In the genomic region with DNA sequence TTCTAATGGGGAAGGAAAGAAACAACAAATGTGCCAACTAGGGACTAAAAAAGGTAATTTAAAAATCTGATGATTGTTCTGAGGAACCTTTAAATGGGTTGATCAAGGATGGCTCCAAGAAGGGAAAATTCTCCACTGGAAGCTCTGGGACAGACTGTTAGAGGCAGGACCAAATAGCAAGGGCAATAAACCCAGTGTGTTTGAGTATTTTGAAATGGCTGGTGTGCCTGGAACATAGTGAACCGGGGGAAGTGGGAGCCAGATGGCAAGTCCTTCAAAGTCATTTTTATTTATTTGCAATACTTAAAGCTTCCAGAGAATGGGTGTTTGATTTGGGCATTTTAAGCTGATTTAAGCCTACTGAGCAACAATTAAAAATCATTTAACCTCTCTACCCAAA, we compare ENCODE assay signal across 29 cellular contexts.
"Had no signal": no experiment of that assay in that cellular context is flagged by ENCODE, and none has a peak within 500 bp of the region (broad histone marks: within the 10 kb centered on the region; RNA-seq: fewer than 3 reads in every experiment).

No MANE protein-coding gene starts in this region.

- DNase-seq: activated CD4-positive, alpha-beta memory T cell treated with anti-CD3 and anti-CD28 coated beads, Interleukin-2, amount 10 ng/mL, durations not matched to agents 7 days and 5 days; activated CD4-positive, alpha-beta T cell treated with anti-CD3 and anti-CD28 coated beads for 1 hour; activated CD4-positive, alpha-beta T cell treated with anti-CD3 and anti-CD28 coated beads for 4 hours; activated CD4-positive, alpha-beta T cell treated with anti-CD3 and anti-CD28 coated beads, Interleukin-2, amount 10 ng/mL, durations not matched to agents 7 days and 5 days; activated CD4-positive, alpha-beta T cell treated with anti-CD3 and anti-CD28 coated beads, Interleukin-2, amount 50 U/mL, for 4 hours; activated CD8-positive, alpha-beta memory T cell treated with anti-CD3 and anti-CD28 coated beads, Interleukin-2, amount 50 U/mL, for 48 hours; activated effector memory CD4-positive, alpha-beta T cell treated with Interleukin-2 at 50 U/mL for 16 hours; activated gamma-delta T cell treated with Interleukin-2 at 50 U/mL for 16 hours; activated naive CD4-positive, alpha-beta T cell treated with Interleukin-2 at 50 U/mL for 16 hours; activated naive CD8-positive, alpha-beta T cell treated with anti-CD3 and anti-CD28 coated beads, Interleukin-2, amount 10 ng/mL, durations not matched to agents 7 days and 5 days; activated T-cell treated with anti-CD3 and anti-CD28 coated beads for 4 hours; activated T-cell treated with anti-CD3 and anti-CD28 coated beads, Interleukin-2, amount 50 U/mL, for 24 hours; central memory CD4-positive, alpha-beta T cell; cerebellar nuclear complex; colonic mucosa; dorsolateral prefrontal cortex; effector memory CD4-positive, alpha-beta T cell; endodermal cell; glutamatergic neuron; heart left ventricle; T-helper 2 cell had no signal

- H3K36me3 Mint-ChIP-seq: activated naive CD4-positive, alpha-beta T cell treated with anti-CD3 and anti-CD28 coated beads, Interleukin-2, amount 50 U/mL, for 24 hours; activated naive CD8-positive, alpha-beta T cell treated with anti-CD3 and anti-CD28 coated beads, Interleukin-2, amount 10 ng/mL, durations not matched to agents 7 days and 5 days; brain had no signal

- H3K4me1 ChIP-seq: ascending aorta, breast epithelium, colonic mucosa, heart left ventricle had no signal

- ATAC-seq: activated T-helper 17 cell treated with anti-CD3 and anti-CD28 coated beads, Interleukin-2, amount 50 U/mL, for 72 hours; esophagus mucosa; heart left ventricle had no signal

- H3K4me3 Mint-ChIP-seq: activated CD4-positive, alpha-beta memory T cell treated with anti-CD3 and anti-CD28 coated beads, Interleukin-2, amount 10 ng/mL, durations not matched to agents 7 days and 5 days; activated CD4-positive, alpha-beta T cell treated with anti-CD3 and anti-CD28 coated beads, Interleukin-2, amount 10 ng/mL, durations not matched to agents 7 days and 5 days; activated naive CD4-positive, alpha-beta T cell treated with anti-CD3 and anti-CD28 coated beads, Interleukin-2, amount 50 U/mL, for 24 hours; activated naive CD8-positive, alpha-beta T cell treated with anti-CD3 and anti-CD28 coated beads, Interleukin-2, amount 10 ng/mL, durations not matched to agents 7 days and 5 days; activated T-cell treated with anti-CD3 and anti-CD28 coated beads, Interleukin-2, amount 50 U/mL, for 24 hours; activated T-helper 17 cell treated with anti-CD3 and anti-CD28 coated beads, Interleukin-2, amount 50 U/mL, for 72 hours; brain; dendritic cell treated with granulocyte-macrophage colony-stimulating factor and Interleukin-4, amounts not matched to agents 40 ng/mL and 50 ng/mL, for 4 days; endodermal cell had no signal

- H3K4me1 Mint-ChIP-seq: activated CD4-positive, alpha-beta memory T cell treated with anti-CD3 and anti-CD28 coated beads, Interleukin-2, amount 10 ng/mL, durations not matched to agents 7 days and 5 days; activated CD4-positive, alpha-beta T cell treated with anti-CD3 and anti-CD28 coated beads, Interleukin-2, amount 10 ng/mL, durations not matched to agents 7 days and 5 days; activated naive CD4-positive, alpha-beta T cell treated with anti-CD3 and anti-CD28 coated beads, Interleukin-2, amount 50 U/mL, for 24 hours; activated naive CD8-positive, alpha-beta T cell treated with anti-CD3 and anti-CD28 coated beads, Interleukin-2, amount 10 ng/mL, durations not matched to agents 7 days and 5 days; activated T-helper 17 cell treated with anti-CD3 and anti-CD28 coated beads, Interleukin-2, amount 50 U/mL, for 72 hours; brain had no signal

- H3K27ac Mint-ChIP-seq: activated CD4-positive, alpha-beta memory T cell treated with anti-CD3 and anti-CD28 coated beads, Interleukin-2, amount 10 ng/mL, durations not matched to agents 7 days and 5 days; activated CD4-positive, alpha-beta T cell treated with anti-CD3 and anti-CD28 coated beads, Interleukin-2, amount 10 ng/mL, durations not matched to agents 7 days and 5 days; activated naive CD4-positive, alpha-beta T cell treated with anti-CD3 and anti-CD28 coated beads, Interleukin-2, amount 50 U/mL, for 24 hours; activated naive CD8-positive, alpha-beta T cell treated with anti-CD3 and anti-CD28 coated beads, Interleukin-2, amount 10 ng/mL, durations not matched to agents 7 days and 5 days; activated T-cell treated with anti-CD3 and anti-CD28 coated beads, Interleukin-2, amount 50 U/mL, for 24 hours; activated T-helper 17 cell treated with anti-CD3 and anti-CD28 coated beads, Interleukin-2, amount 50 U/mL, for 72 hours; brain; dendritic cell treated with granulocyte-macrophage colony-stimulating factor and Interleukin-4, amounts not matched to agents 40 ng/mL and 50 ng/mL, for 4 days; endodermal cell had no signal

- H3K4me3 ChIP-seq: ascending aorta, breast epithelium, cardiac muscle cell, colonic mucosa, dorsolateral prefrontal cortex, heart left ventricle had no signal

- H3K9me3 Mint-ChIP-seq: activated CD4-positive, alpha-beta memory T cell treated with anti-CD3 and anti-CD28 coated beads, Interleukin-2, amount 10 ng/mL, durations not matched to agents 7 days and 5 days; activated CD4-positive, alpha-beta T cell treated with anti-CD3 and anti-CD28 coated beads, Interleukin-2, amount 10 ng/mL, durations not matched to agents 7 days and 5 days; activated naive CD4-positive, alpha-beta T cell treated with anti-CD3 and anti-CD28 coated beads, Interleukin-2, amount 50 U/mL, for 24 hours; activated naive CD8-positive, alpha-beta T cell treated with anti-CD3 and anti-CD28 coated beads, Interleukin-2, amount 10 ng/mL, durations not matched to agents 7 days and 5 days; brain; dendritic cell treated with granulocyte-macrophage colony-stimulating factor and Interleukin-4, amounts not matched to agents 40 ng/mL and 50 ng/mL, for 4 days; endodermal cell had no signal

- H3K9me3 ChIP-seq: ascending aorta, breast epithelium, colonic mucosa, heart left ventricle had no signal

- H3K27me3 Mint-ChIP-seq: activated CD4-positive, alpha-beta memory T cell treated with anti-CD3 and anti-CD28 coated beads, Interleukin-2, amount 10 ng/mL, durations not matched to agents 7 days and 5 days; activated CD4-positive, alpha-beta T cell treated with anti-CD3 and anti-CD28 coated beads, Interleukin-2, amount 10 ng/mL, durations not matched to agents 7 days and 5 days; activated naive CD4-positive, alpha-beta T cell treated with anti-CD3 and anti-CD28 coated beads, Interleukin-2, amount 50 U/mL, for 24 hours; activated naive CD8-positive, alpha-beta T cell treated with anti-CD3 and anti-CD28 coated beads, Interleukin-2, amount 10 ng/mL, durations not matched to agents 7 days and 5 days; activated T-cell treated with anti-CD3 and anti-CD28 coated beads, Interleukin-2, amount 50 U/mL, for 24 hours; activated T-helper 17 cell treated with anti-CD3 and anti-CD28 coated beads, Interleukin-2, amount 50 U/mL, for 72 hours; brain; dendritic cell treated with granulocyte-macrophage colony-stimulating factor and Interleukin-4, amounts not matched to agents 40 ng/mL and 50 ng/mL, for 4 days had no signal

- H3K36me3 ChIP-seq: ascending aorta, breast epithelium, cardiac muscle cell, colonic mucosa, heart left ventricle had no signal

- H3K27me3 ChIP-seq: ascending aorta, breast epithelium, cardiac muscle cell, colonic mucosa, dorsolateral prefrontal cortex, heart left ventricle had no signal

- H3K27ac ChIP-seq: ascending aorta, breast epithelium, cardiac muscle cell, colonic mucosa, dorsolateral prefrontal cortex, heart left ventricle had no signal
